ENCODE assay signal across 9 cellular contexts in the genomic region with DNA sequence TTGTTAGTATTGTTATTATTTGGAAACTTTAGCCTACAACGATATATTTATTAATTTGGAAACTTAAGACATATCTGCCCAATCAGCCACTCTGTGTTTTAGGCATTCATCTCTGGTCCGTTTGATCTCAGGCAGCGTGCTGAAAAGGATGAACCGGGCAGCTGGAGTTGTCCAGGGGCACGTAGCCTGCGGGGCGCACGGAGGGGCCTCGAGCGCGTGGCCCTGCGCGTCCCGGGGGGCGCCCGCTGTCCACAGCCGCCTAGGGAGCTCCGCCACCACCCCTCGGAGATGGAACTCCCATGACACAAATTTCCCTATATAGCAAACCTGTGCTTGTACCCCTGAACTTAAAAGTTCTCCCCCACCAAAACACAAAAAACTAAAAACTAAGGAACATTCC. TPM values are rescaled to one million over a fixed set of nuclear protein-coding genes. Genes with fewer than 3 reads are reported as not detected.
DNase-seq lines count a peak whose midpoint lies in the region; ATAC-seq and TF ChIP-seq lines count a peak whose summit lies in the region.
"Had no signal": no experiment of that assay in that cellular context is flagged by ENCODE, and none has a peak within 500 bp of the region (broad histone marks: within the 10 kb centered on the region; RNA-seq: fewer than 3 reads in every experiment).

No MANE protein-coding gene starts in this region.

- POLR2A ChIA-PET in HEK293T (lab: Yijun Ruan, JAX): no interaction called here

- no peak overlapping the region for H3K27ac ChIP-seq in brain microvascular endothelial cell

- DNase-seq in stimulated activated naive CD8-positive, alpha-beta T cell treated with anti-CD3 and anti-CD28 coated beads, Interleukin-15, Interleukin-2, amounts not matched to agents 100 U/mL and 50 U/mL, for 24 hours: no peak
- DNase-seq in brain microvascular endothelial cell (no peak), mesothelial cell of epicardium (ENCODE audit: low spot score in 2 of 2, unreplicated experiment in 2 of 2) (no peak), HEK293T (ENCODE audit: extremely low spot score) (no peak), NCI-H2029 (lab: John Stamatoyannopoulos, UW) (no peak)
- DNase-seq: NCI-H1105 treated with DMSO at 0.1 percent for 48 hours had no signal

- in situ Hi-C loops in brain microvascular endothelial cell (cut with HindIII; ENCODE audit: low pct_ligation_motif_present, low sequenced_read_pairs): no loop called here

- H3K4me3 Mint-ChIP-seq in stimulated activated naive CD8-positive, alpha-beta T cell treated with anti-CD3 and anti-CD28 coated beads, Interleukin-15, Interleukin-2, amounts not matched to agents 100 ng/mL and 50 ng/mL, for 24 hours: peak overlapping the region; percentile 66
- H3K4me3 Mint-ChIP-seq in mesothelial cell of epicardium: peak overlapping the region; percentile 60

- ATAC-seq in stimulated activated naive CD8-positive, alpha-beta T cell treated with anti-CD3 and anti-CD28 coated beads, Interleukin-15, Interleukin-2, amounts not matched to agents 100 U/mL and 50 U/mL, for 24 hours: no peak
- no peak for ATAC-seq in HG03135 (IDR thresholded peaks at IDR 0.05; ENCODE audit: unreplicated experiment)
- no peak for ATAC-seq in HG02840 (IDR thresholded peaks at IDR 0.05; ENCODE audit: low FRiP score, unreplicated experiment)

- no peaks in the 10 kb centered on the region for H3K36me3 ChIP-seq in brain microvascular endothelial cell (replicated peaks)

- TF ChIP-seq CTCF in brain microvascular endothelial cell (IDR thresholded peaks at IDR 0.05; ENCODE audit: low read depth, low read length, missing control alignments) (no peak), mesothelial cell of epicardium (IDR thresholded peaks at IDR 0.05; ENCODE audit: unreplicated experiment) (no peak)

- CTCF ChIA-PET in HEK293T (lab: Yijun Ruan, JAX): interaction anchor here (0.5 to 1.5 kb wide), 5 partner anchors 9 to 1352 kb away, joined by 3 to 5 read pairs (median 4); no protein-coding TSS in a partner anchor

- H3K27me3 Mint-ChIP-seq in stimulated activated naive CD8-positive, alpha-beta T cell treated with anti-CD3 and anti-CD28 coated beads, Interleukin-15, Interleukin-2, amounts not matched to agents 100 ng/mL and 50 ng/mL, for 24 hours: peaks cover 5% of the 10 kb centered on the region
- peaks cover 68% of the 10 kb centered on the region for H3K27me3 Mint-ChIP-seq in mesothelial cell of epicardium (ENCODE audit: low read depth)

- H3K9me3 Mint-ChIP-seq in stimulated activated naive CD8-positive, alpha-beta T cell treated with anti-CD3 and anti-CD28 coated beads, Interleukin-15, Interleukin-2, amounts not matched to agents 100 ng/mL and 50 ng/mL, for 24 hours: peaks cover 5% of the 10 kb centered on the region
- H3K9me3 Mint-ChIP-seq in mesothelial cell of epicardium: no peaks in the 10 kb centered on the region

- H3K4me3 ChIP-seq in brain microvascular endothelial cell (ENCODE audit: low read depth, low read length): peak overlapping the region; percentile 69

- H3K36me3 Mint-ChIP-seq in stimulated activated naive CD8-positive, alpha-beta T cell treated with anti-CD3 and anti-CD28 coated beads, Interleukin-15, Interleukin-2, amounts not matched to agents 100 ng/mL and 50 ng/mL, for 24 hours (ENCODE audit: low read depth): no peaks in the 10 kb centered on the region
- H3K36me3 Mint-ChIP-seq in mesothelial cell of epicardium: no peaks in the 10 kb centered on the region

- no peaks in the 10 kb centered on the region for H3K27me3 ChIP-seq in brain microvascular endothelial cell (replicated peaks)

- no peak overlapping the region for H3K27ac Mint-ChIP-seq in stimulated activated naive CD8-positive, alpha-beta T cell treated with anti-CD3 and anti-CD28 coated beads, Interleukin-15, Interleukin-2, amounts not matched to agents 100 ng/mL and 50 ng/mL, for 24 hours
- H3K27ac Mint-ChIP-seq in mesothelial cell of epicardium: no peak overlapping the region

- H3K4me1 Mint-ChIP-seq in stimulated activated naive CD8-positive, alpha-beta T cell treated with anti-CD3 and anti-CD28 coated beads, Interleukin-15, Interleukin-2, amounts not matched to agents 100 ng/mL and 50 ng/mL, for 24 hours (ENCODE audit: low read depth): peaks cover 36% of the 10 kb centered on the region
- no peaks in the 10 kb centered on the region for H3K4me1 Mint-ChIP-seq in mesothelial cell of epicardium

TF ChIP-seq in HEK293T, 16 proteins besides CTCF, POLR2A, EP300 and RAD21:
- no peak for TF ChIP-seq TARDBP (IDR thresholded peaks at IDR 0.05)
- no peak for TF ChIP-seq SUZ12 (IDR thresholded peaks at IDR 0.05)
TF ChIP-seq in HEK293T: peak in this region for 0.

RNA-seq across cellular contexts. Expression of gene MKI67, which starts 24.3 kb away (rescaled TPM):
- 42.8 to 50.9 TPM (median 44.0 TPM) in 3 replicates for total RNA-seq in mesothelial cell of epicardium
